24 cellular contexts compared by ENCODE assay signal in genomic region chr5:111737716-111738115, GRCh38. TPM values are rescaled to one million over a fixed set of nuclear protein-coding genes. Genes with fewer than 3 reads are reported as not detected.
DNase-seq lines count a peak whose midpoint lies in the region; ATAC-seq and TF ChIP-seq lines count a peak whose summit lies in the region.
"Had no signal": no experiment of that assay in that cellular context is flagged by ENCODE, and none has a peak within 500 bp of the region (broad histone marks: within the 10 kb centered on the region; RNA-seq: fewer than 3 reads in every experiment).

No MANE protein-coding gene starts in this region.

- in situ Hi-C loops in GM13977 (cut with MboI; ENCODE audit: low pct_unique_long_range_greater_than_20kb, low sequenced_read_pairs, unreplicated experiment), result no loop called here

- H3K9ac ChIP-seq in Karpas-422 (ENCODE audit: low read length), result no peak overlapping the region

- peaks cover 75% of the 10 kb centered on the region for H3K4me1 Mint-ChIP-seq in GM23338

- H3K4me2 ChIP-seq in GM23338 (0 out of 2 replicates have a peak overlapping the region, but pooled peaks have one; percentile 18), Karpas-422 (ENCODE audit: low read depth, low read length, poor library complexity, severe bottlenecking) (no peak overlapping the region)

- no peak for DNase-seq in GM23338 (ENCODE audit: low spot score)
- DNase-seq in amniotic epithelial cell (ENCODE audit: low read depth), result peak; percentile 68
- DNase-seq in fibroblast of villous mesenchyme (ENCODE audit: low read depth), result peak; percentile 59
- DNase-seq in retinal pigment epithelial cell (ENCODE audit: low read depth), result peak; percentile 25
- no peak for DNase-seq in Karpas-422
- no peak for DNase-seq in GM13977 (ENCODE audit: low spot score)
- DNase-seq: activated naive CD4-positive, alpha-beta T cell treated with Interleukin-2 at 50 U/mL for 16 hours; activated T-cell treated with anti-CD3 and anti-CD28 coated beads for 4 hours; AML-193; Calu3; KG1; kidney glomerular epithelial cell; NCI-H1092 treated with DMSO at 0.1 percent for 48 hours; NCI-H2107; NCI-H526 treated with DMSO at 0.1 percent for 48 hours; nucleus accumbens; stimulated activated CD4-positive, alpha-beta T cell treated with anti-CD3 and anti-CD28 coated beads, Interleukin-4, amount 100 ng/mL, for 4 hours; stimulated activated CD8-positive, alpha-beta memory T cell treated with anti-CD3 and anti-CD28 coated beads, Interleukin-4, amount 100 ng/mL, for 48 hours had no signal

- H2AFZ ChIP-seq in GM23338, result no peak overlapping the region
- no peak overlapping the region for H2AFZ ChIP-seq in Karpas-422 (ENCODE audit: low read length)

- peaks cover 81% of the 10 kb centered on the region for H3K79me2 ChIP-seq in GM23338 (replicated peaks; ENCODE audit: insufficient read depth)
- H3K79me2 ChIP-seq in Karpas-422 (ENCODE audit: low read length), result no peaks in the 10 kb centered on the region

- peak overlapping the region; percentile 64; the same call in 1 of the 2 replicates for H3K27ac Mint-ChIP-seq in GM23338

- no peaks in the 10 kb centered on the region for H3K9me3 Mint-ChIP-seq in GM23338

- peaks cover 8% of the 10 kb centered on the region for H3K27me3 Mint-ChIP-seq in GM23338 (ENCODE audit: insufficient read depth, low read depth, poor library complexity)

- ATAC-seq in GM23338 (no peak), HG03432 (IDR thresholded peaks at IDR 0.05; ENCODE audit: unreplicated experiment) (no peak), GM21381 (IDR thresholded peaks at IDR 0.05; ENCODE audit: unreplicated experiment) (no peak)
- ATAC-seq: esophagus mucosa, Panc1 had no signal

- TF ChIP-seq CTCF in GM23338 (conservative IDR thresholded peaks at IDR 0.05; ENCODE audit: low read depth in 2 of 2) (no peak), fibroblast of villous mesenchyme (IDR thresholded peaks at IDR 0.05; ENCODE audit: insufficient read depth, low read depth, low read length) (no peak), retinal pigment epithelial cell (conservative IDR thresholded peaks at IDR 0.05; ENCODE audit: low read depth, low read length) (no peak), GM13977 (IDR thresholded peaks at IDR 0.05; ENCODE audit: extremely low read depth, insufficient read depth, missing control alignments) (no peak)

- no peaks in the 10 kb centered on the region for H3K9me3 ChIP-seq in Karpas-422 (ENCODE audit: low read length)

- no peaks in the 10 kb centered on the region for H3F3A ChIP-seq in GM23338 (replicated peaks; ENCODE audit: low read depth)

- H3K9me2 ChIP-seq in GM23338 (ENCODE audit: insufficient read depth), result no peaks in the 10 kb centered on the region
- no peaks in the 10 kb centered on the region for H3K9me2 ChIP-seq in Karpas-422 (replicated peaks; ENCODE audit: insufficient read depth, low read length)

- H3K27me3 ChIP-seq in GM23338 (ENCODE audit: insufficient read depth), result no peaks in the 10 kb centered on the region
- H3K27me3 ChIP-seq in Karpas-422 (ENCODE audit: low read length), result no peaks in the 10 kb centered on the region
- H3K27me3 ChIP-seq: cardiac muscle cell had no signal

- H3K36me3 ChIP-seq in GM23338 (ENCODE audit: insufficient read depth) (peaks cover 12% of the 10 kb centered on the region; the same call in 1 of the 2 replicates), Karpas-422 (ENCODE audit: insufficient read depth, low read length) (no peaks in the 10 kb centered on the region)

- H3K4me3 ChIP-seq in GM23338 (no peak overlapping the region), fibroblast of villous mesenchyme (ENCODE audit: low read depth, low read length) (no peak overlapping the region), retinal pigment epithelial cell (ENCODE audit: low read length) (no peak overlapping the region), Karpas-422 (ENCODE audit: low read length) (no peak overlapping the region)
- H3K4me3 ChIP-seq: cardiac muscle cell, skin epidermis had no signal

- H3K4me1 ChIP-seq in GM23338 (ENCODE audit: insufficient read depth) (peaks cover 65% of the 10 kb centered on the region), Karpas-422 (ENCODE audit: low read length) (no peaks in the 10 kb centered on the region)

- H3K36me3 Mint-ChIP-seq in GM23338 (ENCODE audit: low read depth), result peaks cover 29% of the 10 kb centered on the region

- H4K20me1 ChIP-seq in GM23338 (replicated peaks; ENCODE audit: insufficient read depth), result peaks cover 4% of the 10 kb centered on the region; the same call in 1 of the 2 replicates
- H4K20me1 ChIP-seq in Karpas-422 (ENCODE audit: insufficient read depth, low read depth, low read length), result no peaks in the 10 kb centered on the region

- H3K27ac ChIP-seq in GM23338 (ENCODE audit: low read depth) (peak overlapping the region; percentile 11; the same call in 1 of the 2 replicates), Karpas-422 (ENCODE audit: low read length) (no peak overlapping the region)

- H3K4me3 Mint-ChIP-seq in GM23338, result no peak overlapping the region

TF ChIP-seq in GM23338, 12 proteins besides CTCF, POLR2A, EP300 and RAD21:
- TF ChIP-seq CREB1 (CRISPR knock-in tag; IDR thresholded peaks at IDR 0.05; ENCODE audit: low read depth) (no peak), ZNF331 (CRISPR knock-in tag; IDR thresholded peaks at IDR 0.05; ENCODE audit: low read depth) (no peak)

RNA-seq across cellular contexts. Expression of gene NREP, which starts 19.3 kb away (rescaled TPM):
- 300 and 336 TPM in 2 replicates for total RNA-seq in GM23338 (2014; rRNA removed; shearing (Covaris generic))
- 260 and 264 TPM in 2 replicates for polyA plus RNA-seq in GM23338 (2016; fragmentation: Nextera tagmentation; extraction: Ambion mirVana)
- 146 and 253 TPM in 2 replicates for total RNA-seq in fibroblast of villous mesenchyme
- total RNA-seq in Karpas-422 (2014; rRNA removed; shearing (Covaris generic); ENCODE audit: low replicate concordance), result 2.7 and 5.8 TPM in 2 replicates

Comparison
In these comparisons a context has a peak if more than half of its experiments do, and no peak if none do; other contexts are left out.
1. DNase-seq: peak in amniotic epithelial cell (single experiment), fibroblast of villous mesenchyme (single experiment) and retinal pigment epithelial cell (single experiment); none in GM23338 (single experiment), Karpas-422 (single experiment) and GM13977 (single experiment).
2. RNA of gene NREP, which starts 19.3 kb away (total RNA-seq): 300 to 336 TPM in GM23338 and 146 to 253 TPM in fibroblast of villous mesenchyme; 2.7 to 5.8 TPM in Karpas-422; every median in the first group is over 10 times any median in the second.